In genomic region chr4:13647012-13647411, GRCh38 we compare ENCODE assay signal across 12 cellular contexts. TPM values are rescaled to one million over a fixed set of nuclear protein-coding genes. Genes with fewer than 3 reads are reported as not detected.
DNase-seq lines count a peak whose midpoint lies in the region; ATAC-seq and TF ChIP-seq lines count a peak whose summit lies in the region.
"Had no signal": no experiment of that assay in that cellular context is flagged by ENCODE, and none has a peak within 500 bp of the region (broad histone marks: within the 10 kb centered on the region; RNA-seq: fewer than 3 reads in every experiment).

No MANE protein-coding gene starts in this region.

- ATAC-seq in activated CD4-positive, alpha-beta T cell treated with anti-CD3 and anti-CD28 coated beads for 36 hours = no peak
- ATAC-seq in naive thymus-derived CD8-positive, alpha-beta T cell = no peak
- no peak for ATAC-seq in GM21367 (IDR thresholded peaks at IDR 0.05; ENCODE audit: unreplicated experiment)

- POLR2A ChIA-PET in activated CD4-positive, alpha-beta T cell treated with anti-CD3 and anti-CD28 coated beads for 36 hours (lab: Charles Lee) = no interaction called here
- POLR2A ChIA-PET in naive thymus-derived CD8-positive, alpha-beta T cell (lab: Charles Lee) = no interaction called here
- POLR2A ChIA-PET in A673 (lab: Charles Lee; ENCODE audit: low non-redundant PET) = no interaction called here

- in situ Hi-C loops in astrocyte of the cerebellum (cut with HindIII; ENCODE audit: low sequenced_read_pairs) = no loop called here

- H3K4me3 ChIP-seq in HUES48 (ENCODE audit: low read depth, low read length) = peak overlapping the region; percentile 14; the same call in 1 of the 2 replicates
- peak overlapping the region; percentile 5 for H3K4me3 ChIP-seq in astrocyte of the cerebellum (ENCODE audit: low read depth, low read length)
- H3K4me3 ChIP-seq in A673 (ENCODE audit: low read depth, low read length, poor library complexity, severe bottlenecking) = no peak overlapping the region
- H3K4me3 ChIP-seq: esophagus muscularis mucosa, thyroid gland had no signal

- H3K9me3 ChIP-seq in HUES48 (ENCODE audit: control insufficient read depth, insufficient read depth, low read length) = no peaks in the 10 kb centered on the region
- no peaks in the 10 kb centered on the region for H3K9me3 ChIP-seq in A673 (ENCODE audit: low read depth, low read length, poor library complexity, severe bottlenecking)
- H3K9me3 ChIP-seq: esophagus muscularis mucosa, thyroid gland had no signal

- no peaks in the 10 kb centered on the region for H3K9me3 Mint-ChIP-seq in activated CD4-positive, alpha-beta T cell treated with anti-CD3 and anti-CD28 coated beads, Interleukin-2, amount 10 ng/mL, durations not matched to agents 24 days and 14 days
- H3K9me3 Mint-ChIP-seq in activated CD4-positive, alpha-beta T cell treated with anti-CD3 and anti-CD28 coated beads for 36 hours (ENCODE audit: low read depth) = no peaks in the 10 kb centered on the region
- no peaks in the 10 kb centered on the region for H3K9me3 Mint-ChIP-seq in naive thymus-derived CD8-positive, alpha-beta T cell

- peak; percentile 63 for DNase-seq in activated CD4-positive, alpha-beta T cell treated with anti-CD3 and anti-CD28 coated beads, Interleukin-2, amount 10 ng/mL, durations not matched to agents 24 days and 14 days
- DNase-seq in activated CD4-positive, alpha-beta T cell treated with anti-CD3 and anti-CD28 coated beads for 36 hours = no peak
- DNase-seq in astrocyte of the cerebellum (ENCODE audit: low read depth) = no peak
- no peak for DNase-seq in naive thymus-derived CD8-positive, alpha-beta T cell
- DNase-seq in stimulated activated CD4-positive, alpha-beta T cell treated with anti-CD3 and anti-CD28 coated beads, Interleukin-12 subunit alpha, Interleukin-12 subunit beta, amount 100 ng/mL, for 4 hours = no peak
- DNase-seq in A673 (ENCODE audit: low spot score) = no peak
- DNase-seq: mammary epithelial cell, NCI-H2171, thyroid gland had no signal

- H3K36me3 ChIP-seq in HUES48 (ENCODE audit: control insufficient read depth, insufficient read depth, low read length) (no peaks in the 10 kb centered on the region), A673 (ENCODE audit: insufficient read depth, low read length, poor library complexity, severe bottlenecking) (no peaks in the 10 kb centered on the region)
- H3K36me3 ChIP-seq: esophagus muscularis mucosa, thyroid gland had no signal

- H3K36me3 Mint-ChIP-seq in activated CD4-positive, alpha-beta T cell treated with anti-CD3 and anti-CD28 coated beads, Interleukin-2, amount 10 ng/mL, durations not matched to agents 24 days and 14 days (ENCODE audit: low read depth) = no peaks in the 10 kb centered on the region
- H3K36me3 Mint-ChIP-seq in activated CD4-positive, alpha-beta T cell treated with anti-CD3 and anti-CD28 coated beads for 36 hours (ENCODE audit: low read depth) = no peaks in the 10 kb centered on the region
- no peaks in the 10 kb centered on the region for H3K36me3 Mint-ChIP-seq in naive thymus-derived CD8-positive, alpha-beta T cell

- TF ChIP-seq CTCF in astrocyte of the cerebellum (IDR thresholded peaks at IDR 0.05; ENCODE audit: low read depth, low read length, missing control alignments) (no peak), A673 (conservative IDR thresholded peaks at IDR 0.05; ENCODE audit: low read depth, low read length) (no peak)

- peaks cover 2% of the 10 kb centered on the region for H3K4me1 Mint-ChIP-seq in activated CD4-positive, alpha-beta T cell treated with anti-CD3 and anti-CD28 coated beads, Interleukin-2, amount 10 ng/mL, durations not matched to agents 24 days and 14 days
- peaks cover 3% of the 10 kb centered on the region for H3K4me1 Mint-ChIP-seq in activated CD4-positive, alpha-beta T cell treated with anti-CD3 and anti-CD28 coated beads for 36 hours
- H3K4me1 Mint-ChIP-seq in naive thymus-derived CD8-positive, alpha-beta T cell = peaks cover 0 to 3% (median 2%) of the 10 kb centered on the region in 4 donors

- peak overlapping the region; percentile 46 for H3K4me3 Mint-ChIP-seq in activated CD4-positive, alpha-beta T cell treated with anti-CD3 and anti-CD28 coated beads, Interleukin-2, amount 10 ng/mL, durations not matched to agents 24 days and 14 days
- H3K4me3 Mint-ChIP-seq in activated CD4-positive, alpha-beta T cell treated with anti-CD3 and anti-CD28 coated beads for 36 hours = no peak overlapping the region
- H3K4me3 Mint-ChIP-seq in naive thymus-derived CD8-positive, alpha-beta T cell = peak overlapping the region in 9 of 10 donors; percentile 4 to 46 (median 35)

- H3K27ac ChIP-seq in HUES48 (ENCODE audit: low read depth, low read length) (peak overlapping the region; percentile 52), A673 (ENCODE audit: low read depth, low read length, poor library complexity, severe bottlenecking) (no peak overlapping the region)
- H3K27ac ChIP-seq: esophagus muscularis mucosa, thyroid gland had no signal

- intact Hi-C loops in activated CD4-positive, alpha-beta T cell treated with anti-CD3 and anti-CD28 coated beads, Interleukin-2, amount 10 ng/mL, durations not matched to agents 24 days and 14 days (cut with micrococcal nuclease) = no loop called here
- intact Hi-C loops in activated CD4-positive, alpha-beta T cell treated with anti-CD3 and anti-CD28 coated beads for 36 hours (cut with DNase I, micrococcal nuclease) = no loop called here
- intact Hi-C loops in A673 (cut with micrococcal nuclease; ENCODE audit: unreplicated experiment) = no loop called here

- peaks cover 24% of the 10 kb centered on the region for H3K27me3 Mint-ChIP-seq in activated CD4-positive, alpha-beta T cell treated with anti-CD3 and anti-CD28 coated beads, Interleukin-2, amount 10 ng/mL, durations not matched to agents 24 days and 14 days
- peaks cover 18% of the 10 kb centered on the region for H3K27me3 Mint-ChIP-seq in activated CD4-positive, alpha-beta T cell treated with anti-CD3 and anti-CD28 coated beads for 36 hours
- H3K27me3 Mint-ChIP-seq in naive thymus-derived CD8-positive, alpha-beta T cell = peaks cover 20 to 49% (median 26%) of the 10 kb centered on the region in 5 donors

- no TSS peak for BruUV-seq in A673 (replicated peaks; lab: Mats Ljungman, UMichigan)

- CTCF ChIA-PET in activated CD4-positive, alpha-beta T cell treated with anti-CD3 and anti-CD28 coated beads for 36 hours (lab: Charles Lee) = no interaction called here
- CTCF ChIA-PET in A673 (lab: Charles Lee) = no interaction called here

- H3K4me1 ChIP-seq in HUES48 (ENCODE audit: control insufficient read depth, insufficient read depth, low read length) (peaks cover 25% of the 10 kb centered on the region), A673 (ENCODE audit: insufficient read depth, low read length, poor library complexity, severe bottlenecking) (peaks cover 6% of the 10 kb centered on the region)
- H3K4me1 ChIP-seq: thyroid gland had no signal

- no peak overlapping the region for H3K9ac ChIP-seq in HUES48 (ENCODE audit: low read depth, low read length)

- H3K27ac Mint-ChIP-seq in activated CD4-positive, alpha-beta T cell treated with anti-CD3 and anti-CD28 coated beads, Interleukin-2, amount 10 ng/mL, durations not matched to agents 24 days and 14 days = no peak overlapping the region
- H3K27ac Mint-ChIP-seq in activated CD4-positive, alpha-beta T cell treated with anti-CD3 and anti-CD28 coated beads for 36 hours = no peak overlapping the region
- H3K27ac Mint-ChIP-seq in naive thymus-derived CD8-positive, alpha-beta T cell = peak overlapping the region in 2 of 10 donors; percentile 23 to 32

- H3K27me3 ChIP-seq in HUES48 (ENCODE audit: control insufficient read depth, insufficient read depth, low read length) (no peaks in the 10 kb centered on the region), A673 (replicated peaks; ENCODE audit: insufficient read depth, low read depth, low read length, poor library complexity) (no peaks in the 10 kb centered on the region)
- H3K27me3 ChIP-seq: esophagus muscularis mucosa, thyroid gland had no signal

RNA-seq across cellular contexts. Expression of gene BOD1L1, which starts 19.5 kb away (rescaled TPM):
- total RNA-seq in activated CD4-positive, alpha-beta T cell treated with anti-CD3 and anti-CD28 coated beads, Interleukin-2, amount 10 ng/mL, durations not matched to agents 24 days and 14 days = 38.3 and 41.0 TPM in 2 replicates
- total RNA-seq in activated CD4-positive, alpha-beta T cell treated with anti-CD3 and anti-CD28 coated beads for 36 hours = 10 to 100 TPM; 32.4 to 42.7 TPM
- 10 to 100 TPM; 72.7 to 84.5 TPM for total RNA-seq in naive thymus-derived CD8-positive, alpha-beta T cell
- polyA plus RNA-seq in naive thymus-derived CD8-positive, alpha-beta T cell = 1 to 10 TPM; 2.1 to 5.8 (median 2.3) TPM
- 44.8 and 47.2 TPM in 2 replicates for total RNA-seq in A673 (2021)
